In genomic region chr3:48637305-48637704, GRCh38 we compare ENCODE assay signal across 19 cellular contexts. TPM values are rescaled to one million over a fixed set of nuclear protein-coding genes. Genes with fewer than 3 reads are reported as not detected.
DNase-seq lines count a peak whose midpoint lies in the region; ATAC-seq and TF ChIP-seq lines count a peak whose summit lies in the region.
"Had no signal": no experiment of that assay in that cellular context is flagged by ENCODE, and none has a peak within 500 bp of the region (broad histone marks: within the 10 kb centered on the region; RNA-seq: fewer than 3 reads in every experiment).

No MANE protein-coding gene starts in this region.

- no peaks in the 10 kb centered on the region for H3K36me3 Mint-ChIP-seq in activated naive CD4-positive, alpha-beta T cell treated with anti-CD3 and anti-CD28 coated beads, Interleukin-2, amount 50 U/mL, for 24 hours
- H3K36me3 Mint-ChIP-seq in GM23338 (ENCODE audit: low read depth) (peaks cover 31% of the 10 kb centered on the region), nephron progenitor cell (ENCODE audit: low read depth) (peaks cover 5% of the 10 kb centered on the region)

- no peak overlapping the region for H2AFZ ChIP-seq in GM23338

- H3K27ac ChIP-seq in GM23338 (ENCODE audit: low read depth) (peak overlapping the region; percentile 91; the same call in 1 of the 2 replicates), brain microvascular endothelial cell (no peak overlapping the region)
- H3K27ac ChIP-seq: suprapubic skin had no signal

- H3K9me2 ChIP-seq in GM23338 (ENCODE audit: insufficient read depth): no peaks in the 10 kb centered on the region
- H3K9me2 ChIP-seq: SK-N-SH had no signal

- in situ Hi-C loops in brain microvascular endothelial cell (cut with HindIII; ENCODE audit: low pct_ligation_motif_present, low sequenced_read_pairs): no loop called here

- H3K4me3 ChIP-seq in GM23338 (no peak overlapping the region), brain microvascular endothelial cell (ENCODE audit: low read depth, low read length) (no peak overlapping the region)
- H3K4me3 ChIP-seq: lung, Peyer's patch, suprapubic skin had no signal

- no peaks in the 10 kb centered on the region; the same call in 1 of the 2 replicates for H4K20me1 ChIP-seq in GM23338 (replicated peaks; ENCODE audit: insufficient read depth)

- H3K4me3 Mint-ChIP-seq in activated naive CD4-positive, alpha-beta T cell treated with anti-CD3 and anti-CD28 coated beads, Interleukin-2, amount 50 U/mL, for 24 hours: peak overlapping the region; percentile 47
- H3K4me3 Mint-ChIP-seq in GM23338 (peak overlapping the region; percentile 89), nephron progenitor cell (peak overlapping the region; percentile 55)

- H3K27me3 Mint-ChIP-seq in activated naive CD4-positive, alpha-beta T cell treated with anti-CD3 and anti-CD28 coated beads, Interleukin-2, amount 50 U/mL, for 24 hours: no peaks in the 10 kb centered on the region
- H3K27me3 Mint-ChIP-seq in GM23338 (ENCODE audit: insufficient read depth, low read depth, poor library complexity) (peaks cover 14% of the 10 kb centered on the region), nephron progenitor cell (ENCODE audit: low read depth, poor library complexity) (peaks cover 10% of the 10 kb centered on the region)

- H3K27ac Mint-ChIP-seq in activated naive CD4-positive, alpha-beta T cell treated with anti-CD3 and anti-CD28 coated beads, Interleukin-2, amount 50 U/mL, for 24 hours: no peak overlapping the region
- H3K27ac Mint-ChIP-seq in GM23338: peak overlapping the region; percentile 92
- H3K27ac Mint-ChIP-seq in nephron progenitor cell: no peak overlapping the region

- ATAC-seq in GM23338 (no peak), HG03039 (IDR thresholded peaks at IDR 0.05; ENCODE audit: unreplicated experiment) (no peak)

- peaks cover 12% of the 10 kb centered on the region for H3K4me1 ChIP-seq in GM23338 (ENCODE audit: insufficient read depth)

- DNase-seq in activated naive CD4-positive, alpha-beta T cell (lab: John Stamatoyannopoulos, UW): no peak
- DNase-seq in GM23338 (ENCODE audit: low spot score): peak; percentile 43
- DNase-seq in brain microvascular endothelial cell: no peak
- no peak for DNase-seq in nephron progenitor cell
- no peak for DNase-seq in NCI-H2107 (lab: John Stamatoyannopoulos, UW)
- no peak for DNase-seq in SHP77 treated with DMSO at 0.1 percent for 48 hours (lab: John Stamatoyannopoulos, UW)
- DNase-seq: activated CD4-positive, alpha-beta T cell treated with anti-CD3 and anti-CD28 coated beads, Interleukin-2, amount 50 U/mL, for 1 hour; amniotic stem cell; cerebellar nuclear complex; effector memory CD4-positive, alpha-beta T cell; HCEC 1CT; NCI-H526 treated with DMSO at 0.1 percent for 48 hours; Peyer's patch; SK-N-SH had no signal

- peaks cover 10% of the 10 kb centered on the region for H3K4me1 Mint-ChIP-seq in activated naive CD4-positive, alpha-beta T cell treated with anti-CD3 and anti-CD28 coated beads, Interleukin-2, amount 50 U/mL, for 24 hours
- peaks cover 33% of the 10 kb centered on the region for H3K4me1 Mint-ChIP-seq in GM23338
- H3K4me1 Mint-ChIP-seq in nephron progenitor cell: peaks cover 73% of the 10 kb centered on the region

- no peaks in the 10 kb centered on the region for H3K9me3 Mint-ChIP-seq in activated naive CD4-positive, alpha-beta T cell treated with anti-CD3 and anti-CD28 coated beads, Interleukin-2, amount 50 U/mL, for 24 hours
- no peaks in the 10 kb centered on the region for H3K9me3 Mint-ChIP-seq in GM23338
- no peaks in the 10 kb centered on the region for H3K9me3 Mint-ChIP-seq in nephron progenitor cell

- H3F3A ChIP-seq in GM23338 (replicated peaks; ENCODE audit: low read depth): peaks cover 3% of the 10 kb centered on the region; the same call in 1 of the 2 replicates

- no peak overlapping the region for H3K4me2 ChIP-seq in GM23338

- H3K79me2 ChIP-seq in GM23338 (replicated peaks; ENCODE audit: insufficient read depth): peaks cover 10% of the 10 kb centered on the region

- H3K36me3 ChIP-seq in GM23338 (ENCODE audit: insufficient read depth) (peaks cover 4% of the 10 kb centered on the region; the same call in 1 of the 2 replicates), brain microvascular endothelial cell (replicated peaks) (no peaks in the 10 kb centered on the region)

- H3K27me3 ChIP-seq in GM23338 (ENCODE audit: insufficient read depth) (no peaks in the 10 kb centered on the region), brain microvascular endothelial cell (replicated peaks) (no peaks in the 10 kb centered on the region)
- H3K27me3 ChIP-seq: Peyer's patch, suprapubic skin had no signal

- 0 out of 4 replicates have a peak, but pooled peaks have one; percentile 8 to 16 for TF ChIP-seq CTCF in GM23338 (conservative IDR thresholded peaks at IDR 0.05; ENCODE audit: low read depth in 2 of 2)
- TF ChIP-seq CTCF in brain microvascular endothelial cell (IDR thresholded peaks at IDR 0.05; ENCODE audit: low read depth, low read length, missing control alignments): peak; percentile 8
- TF ChIP-seq CTCF in nephron progenitor cell (IDR thresholded peaks at IDR 0.05): no peak

TF ChIP-seq in GM23338, 12 proteins besides CTCF, POLR2A, EP300 and RAD21 (continues in another document):
- TF ChIP-seq ZNF114 (CRISPR knock-in tag; IDR thresholded peaks at IDR 0.05) (no peak), REST (IDR thresholded peaks at IDR 0.05; ENCODE audit: unreplicated experiment) (no peak), EZH2phosphoT487 (IDR thresholded peaks at IDR 0.05; ENCODE audit: unreplicated experiment) (no peak), ETS1 (IDR thresholded peaks at IDR 0.05) (no peak), STAT1 (IDR thresholded peaks at IDR 0.05; ENCODE audit: unreplicated experiment) (no peak)

RNA-seq across cellular contexts. Expression of gene SLC26A6, which starts 2.0 kb away (rescaled TPM):
- 79.3 and 96.4 TPM in 2 replicates for total RNA-seq in GM23338 (2014; rRNA removed; shearing (Covaris generic))
- polyA plus RNA-seq in GM23338 (2016; fragmentation: Nextera tagmentation; extraction: Ambion mirVana): 29.4 and 34.3 TPM in 2 replicates

RNA-seq across cellular contexts. Expression of gene TMEM89, which starts 15.7 kb away (rescaled TPM):
- not detected in 2 replicates for total RNA-seq in GM23338 (2014; rRNA removed; shearing (Covaris generic))
- not detected in 2 replicates for polyA plus RNA-seq in GM23338 (2016; fragmentation: Nextera tagmentation; extraction: Ambion mirVana)
- total RNA-seq: LHCN-M2, lung, Peyer's patch, suprapubic skin had no signal
- polyA plus RNA-seq: SK-N-SH had no signal

RNA-seq across cellular contexts. Expression of gene CELSR3, which starts 25.4 kb away (rescaled TPM):
- 29.2 and 33.3 TPM in 2 replicates for total RNA-seq in GM23338 (2014; rRNA removed; shearing (Covaris generic))
- 7.5 and 8.3 TPM in 2 replicates for polyA plus RNA-seq in GM23338 (2016; fragmentation: Nextera tagmentation; extraction: Ambion mirVana)

RNA-seq across cellular contexts. Expression of gene UQCRC1, which starts 27.9 kb away (rescaled TPM):
- 439 and 460 TPM in 2 replicates for total RNA-seq in GM23338 (2014; rRNA removed; shearing (Covaris generic))
- 232 and 256 TPM in 2 replicates for polyA plus RNA-seq in GM23338 (2016; fragmentation: Nextera tagmentation; extraction: Ambion mirVana)

RNA-seq across cellular contexts. Expression of gene COL7A1, which starts 42.2 kb away (rescaled TPM):
- total RNA-seq in GM23338 (2014; rRNA removed; shearing (Covaris generic)): 5.2 and 7.9 TPM in 2 replicates
- polyA plus RNA-seq in GM23338 (2016; fragmentation: Nextera tagmentation; extraction: Ambion mirVana): 3.0 and 4.0 TPM in 2 replicates
